8 cellular contexts compared by ENCODE assay signal in genomic region chr16:67841816-67842508, GRCh38. TPM values are rescaled to one million over a fixed set of nuclear protein-coding genes. Genes with fewer than 3 reads are reported as not detected.
DNase-seq lines count a peak whose midpoint lies in the region; ATAC-seq and TF ChIP-seq lines count a peak whose summit lies in the region.

TSS of gene THAP11 (plus strand) at chr16:67842320. CDS start at chr16:67842555, 235 bp downstream.

- TF ChIP-seq EP300 in neural cell (conservative IDR thresholded peaks at IDR 0.05; ENCODE audit: poor library complexity, severe bottlenecking) = peak; percentile 18

- H3K4me3 Mint-ChIP-seq in stimulated activated naive CD8-positive, alpha-beta T cell treated with anti-CD3 and anti-CD28 coated beads, Interleukin-15, amount 100 ng/mL, for 72 hours = peak within 1 kb of the TSS; percentile 93 to 99

- peak within 1 kb of the TSS; percentile 96 for H3K9ac ChIP-seq in neural cell (ENCODE audit: low read length)

- peak within 1 kb of the TSS; percentile 98 for H3K27ac Mint-ChIP-seq in stimulated activated naive CD8-positive, alpha-beta T cell treated with anti-CD3 and anti-CD28 coated beads, Interleukin-15, amount 100 ng/mL, for 72 hours

- DNase-seq in GDM1 (lab: John Stamatoyannopoulos, UW) = peak; percentile 80
- DNase-seq in HAP-1 (ENCODE audit: low spot score in 2 of 2) = peak; percentile 95 to 97
- peak; percentile 83 for DNase-seq in MG63
- DNase-seq in SHP77 treated with DMSO at 0.1 percent for 48 hours (lab: John Stamatoyannopoulos, UW) = peak; percentile 90
- peak; percentile 98 for DNase-seq in activated effector memory CD4-positive, alpha-beta T cell treated with anti-CD3 and anti-CD28 coated beads, Interleukin-2, amount 50 U/mL, for 16 hours
- peak; percentile 88 for DNase-seq in fibroblast of the conjunctiva (ENCODE audit: low read depth)
- DNase-seq in stimulated activated naive CD8-positive, alpha-beta T cell treated with anti-CD3 and anti-CD28 coated beads, Interleukin-15, amount 100 ng/mL, for 72 hours = peak; percentile 96

- peaks cover 40% of the 10 kb centered on the region for H3K4me1 Mint-ChIP-seq in stimulated activated naive CD8-positive, alpha-beta T cell treated with anti-CD3 and anti-CD28 coated beads, Interleukin-15, amount 100 ng/mL, for 72 hours

- H3K27me3 Mint-ChIP-seq in stimulated activated naive CD8-positive, alpha-beta T cell treated with anti-CD3 and anti-CD28 coated beads, Interleukin-15, amount 100 ng/mL, for 72 hours = no peaks in the 10 kb centered on the region

- no peaks in the 10 kb centered on the region for H3K9me3 Mint-ChIP-seq in stimulated activated naive CD8-positive, alpha-beta T cell treated with anti-CD3 and anti-CD28 coated beads, Interleukin-15, amount 100 ng/mL, for 72 hours

- no peaks in the 10 kb centered on the region for H3F3A ChIP-seq in neural cell (ENCODE audit: insufficient read depth, low read length, poor library complexity, severe bottlenecking)

- peak; percentile 66 for ATAC-seq in stimulated activated naive CD8-positive, alpha-beta T cell treated with anti-CD3 and anti-CD28 coated beads, Interleukin-15, amount 100 ng/mL, for 72 hours

- no peak for TF ChIP-seq RAD21 in neural cell (conservative IDR thresholded peaks at IDR 0.05)

- H2AFZ ChIP-seq in neural cell (ENCODE audit: low read depth, low read length) = peak within 1 kb of the TSS; percentile 73

- H3K4me3 ChIP-seq in HAP-1 (peak within 1 kb of the TSS; percentile 89), MG63 (peak within 1 kb of the TSS; percentile 96), neural cell (ENCODE audit: low read length) (peak within 1 kb of the TSS; percentile 97)

- no peaks in the 10 kb centered on the region for H4K20me1 ChIP-seq in neural cell (ENCODE audit: insufficient read depth)

- no peaks in the 10 kb centered on the region for H3K9me3 ChIP-seq in HAP-1
- no peaks in the 10 kb centered on the region for H3K9me3 ChIP-seq in MG63
- H3K9me3 ChIP-seq in neural cell (ENCODE audit: low read length) = no peaks in the 10 kb centered on the region

- no peaks in the 10 kb centered on the region for H3K27me3 ChIP-seq in HAP-1 (ENCODE audit: low read depth)
- no peaks in the 10 kb centered on the region for H3K27me3 ChIP-seq in MG63
- no peaks in the 10 kb centered on the region for H3K27me3 ChIP-seq in neural cell (ENCODE audit: insufficient read depth, low read depth, low read length)

- H3K9me2 ChIP-seq in neural cell (ENCODE audit: insufficient read depth, low read length) = no peaks in the 10 kb centered on the region

- H3K36me3 ChIP-seq in HAP-1 (replicated peaks) = peaks cover 7% of the 10 kb centered on the region; the same call in 1 of the 2 replicates
- peaks cover 5% of the 10 kb centered on the region for H3K36me3 ChIP-seq in MG63
- no peaks in the 10 kb centered on the region for H3K36me3 ChIP-seq in neural cell (ENCODE audit: insufficient read depth, low read length)

- peak within 1 kb of the TSS; percentile 97 for H3K27ac ChIP-seq in neural cell (ENCODE audit: low read length)

- in situ Hi-C loops in HAP-1 (cut with MboI; ENCODE audit: low sequenced_read_pairs) = no loop called here

- H3K79me2 ChIP-seq in neural cell (replicated peaks; ENCODE audit: insufficient read depth, low read length) = peaks cover 26% of the 10 kb centered on the region

- TF ChIP-seq CTCF in neural cell (IDR thresholded peaks at IDR 0.05; ENCODE audit: poor library complexity, severe bottlenecking) = peak; percentile 98

- H3K4me2 ChIP-seq in neural cell (ENCODE audit: low read length) = peak within 1 kb of the TSS; percentile 79

- peaks cover 38% of the 10 kb centered on the region for H3K4me1 ChIP-seq in HAP-1

TF ChIP-seq in neural cell, 6 proteins besides CTCF, POLR2A, EP300 and RAD21:
- TF ChIP-seq TAF1 (IDR thresholded peaks at IDR 0.05; ENCODE audit: low read depth) = peak; percentile 33
- TF ChIP-seq REST (IDR thresholded peaks at IDR 0.05; ENCODE audit: borderline replicate concordance) = no peak
- TF ChIP-seq SMC3 (conservative IDR thresholded peaks at IDR 0.05; ENCODE audit: poor library complexity) = peak; percentile 64
- TF ChIP-seq EZH2 (IDR thresholded peaks at IDR 0.05; ENCODE audit: borderline replicate concordance, insufficient read depth, low read length, poor library complexity, severe bottlenecking) = no peak
- peak; percentile 75 for TF ChIP-seq MXI1 (conservative IDR thresholded peaks at IDR 0.05; ENCODE audit: poor library complexity, severe bottlenecking)
- TF ChIP-seq POLR2AphosphoS5 (IDR thresholded peaks at IDR 0.05) = peak; percentile 38

RNA-seq across cellular contexts. Expression of gene THAP11, which starts in this region (rescaled TPM):
- 37.2 and 42.9 TPM in 2 replicates for total RNA-seq in MG63 (2014; rRNA removed; shearing (Covaris generic); ENCODE audit: low replicate concordance)
- 42.6 and 50.7 TPM in 2 replicates for polyA plus RNA-seq in neural cell
- polyA minus RNA-seq in neural cell = 38.9 and 44.1 TPM in 2 replicates

Comparison
In these comparisons a context has a peak if more than half of its experiments do, and no peak if none do; other contexts are left out.
1. Peak in every context shown above with its lines: DNase-seq, ATAC-seq, H3K4me3 ChIP-seq and H3K27ac ChIP-seq.